In genomic region chr19:54446349-54446748, GRCh38 we compare ENCODE assay signal across 9 cellular contexts. TPM values are rescaled to one million over a fixed set of nuclear protein-coding genes. Genes with fewer than 3 reads are reported as not detected.
"Had no signal": no experiment of that assay in that cellular context is flagged by ENCODE, and none has a peak within 500 bp of the region (broad histone marks: within the 10 kb centered on the region; RNA-seq: fewer than 3 reads in every experiment).

No MANE protein-coding gene starts in this region.

RNA-seq across cellular contexts. Expression of gene CDC42EP5, which starts 26.7 kb away (rescaled TPM):
- total RNA-seq: activated CD4-positive, alpha-beta memory T cell treated with anti-CD3 and anti-CD28 coated beads, Interleukin-2, amount 10 ng/mL, durations not matched to agents 7 days and 5 days; activated naive CD8-positive, alpha-beta T cell treated with anti-CD3 and anti-CD28 coated beads, Interleukin-2, amount 10 ng/mL, durations not matched to agents 7 days and 5 days; OCI-LY7; T-helper 2 cell treated with Interferon-gamma antibody and Interleukin-4, amounts not matched to agents 100 ng/mL and 5 ng/mL, for 36 hours had no signal

RNA-seq across cellular contexts. Expression of gene TTYH1, which starts 31.1 kb away (rescaled TPM):
- total RNA-seq: SJCRH30 had no signal

RNA-seq across cellular contexts. Expression of gene LAIR2, which starts 56.3 kb away (rescaled TPM):
- total RNA-seq: cardiac septum, OCI-LY7, Right ventricle myocardium superior, SJCRH30 had no signal
- polyA plus RNA-seq: aorta, SK-N-SH had no signal
